Comparison of ENCODE assay signal across 11 cellular contexts in genomic region chr12:639566-639965, GRCh38. TPM values are rescaled to one million over a fixed set of nuclear protein-coding genes. Genes with fewer than 3 reads are reported as not detected.
DNase-seq lines count a peak whose midpoint lies in the region; TF ChIP-seq lines count a peak whose summit lies in the region.
"Had no signal": no experiment of that assay in that cellular context is flagged by ENCODE, and none has a peak within 500 bp of the region (broad histone marks: within the 10 kb centered on the region; RNA-seq: fewer than 3 reads in every experiment).

No MANE protein-coding gene starts in this region.

- no peak overlapping the region for H2AFZ ChIP-seq in neuronal stem cell (ENCODE audit: low read length)

- no peak overlapping the region for H2BK12ac ChIP-seq in neuronal stem cell (ENCODE audit: low read length)

- no peak overlapping the region for H3K18ac ChIP-seq in neuronal stem cell (ENCODE audit: low read length)

- H3K27ac ChIP-seq in BLaER1 treated with 17β-estradiol and CSF1 and Interleukin-3, amounts not matched to agents 10 nM and 100 nM: peak overlapping the region in 9 of 11 experiments; percentile 35 to 64 (median 61); a peak in 14 of 22 replicates
- no peak overlapping the region for H3K27ac ChIP-seq in neuronal stem cell (replicated peaks; ENCODE audit: low read length)
- H3K27ac ChIP-seq: brain microvascular endothelial cell had no signal

- no peaks in the 10 kb centered on the region for H3K27me3 Mint-ChIP-seq in activated naive CD8-positive, alpha-beta T cell

- H2BK15ac ChIP-seq in neuronal stem cell (ENCODE audit: low read length): no peak overlapping the region

- H3K4ac ChIP-seq in neuronal stem cell (ENCODE audit: low read length): peak overlapping the region; percentile 3

- H4K91ac ChIP-seq in neuronal stem cell (ENCODE audit: low read depth, low read length, poor library complexity): no peak overlapping the region

- H4K20me1 ChIP-seq in BLaER1 treated with 17β-estradiol and CSF1 and Interleukin-3, amounts not matched to agents 10 nM and 100 nM: no peaks in the 10 kb centered on the region

- CTCF ChIA-PET in GM10248 (lab: Yijun Ruan, JAX): interaction anchor here (0.6 to 1.5 kb wide), 5 partner anchors 27 to 176 kb away, joined by 3 read pairs; no protein-coding TSS in a partner anchor

- peak overlapping the region; percentile 18 for H3K4me3 Mint-ChIP-seq in activated naive CD8-positive, alpha-beta T cell

- no peaks in the 10 kb centered on the region for H3K36me3 ChIP-seq in BLaER1 treated with 17β-estradiol and CSF1 and Interleukin-3, amounts not matched to agents 10 nM and 100 nM
- no peaks in the 10 kb centered on the region for H3K36me3 ChIP-seq in neuronal stem cell (replicated peaks in 1 of 2; ENCODE audit: control insufficient read depth in 2 of 2, insufficient read depth in 2 of 2, low read length in 2 of 2)
- H3K36me3 ChIP-seq: brain microvascular endothelial cell had no signal

- H3K23ac ChIP-seq in neuronal stem cell (ENCODE audit: low read depth, low read length, poor library complexity): no peak overlapping the region

- H3K27ac Mint-ChIP-seq in activated naive CD8-positive, alpha-beta T cell: peak overlapping the region; percentile 90

- peaks cover 3% of the 10 kb centered on the region for H3K79me1 ChIP-seq in neuronal stem cell (ENCODE audit: low read depth, low read length)

- H3K27me3 ChIP-seq in BLaER1 treated with 17β-estradiol and CSF1 and Interleukin-3, amounts not matched to agents 10 nM and 100 nM: no peaks in the 10 kb centered on the region
- peaks cover 0 to 11% (median 0%) of the 10 kb centered on the region in 3 experiments for H3K27me3 ChIP-seq in neuronal stem cell (ENCODE audit: control insufficient read depth in 3 of 3, insufficient read depth in 3 of 3, low read depth in 1 of 3, low read length in 3 of 3)
- H3K27me3 ChIP-seq: brain microvascular endothelial cell had no signal

- no peak overlapping the region for H2AK5ac ChIP-seq in neuronal stem cell (ENCODE audit: low read depth, low read length)

- H3K4me1 Mint-ChIP-seq in activated naive CD8-positive, alpha-beta T cell (ENCODE audit: low read depth): peaks cover 46% of the 10 kb centered on the region

- H2BK120ac ChIP-seq in neuronal stem cell (ENCODE audit: low read depth, low read length): no peak overlapping the region

- no peak overlapping the region for H2BK5ac ChIP-seq in neuronal stem cell (ENCODE audit: low read length)

- H3K9ac ChIP-seq in BLaER1 treated with 17β-estradiol and CSF1 and Interleukin-3, amounts not matched to agents 10 nM and 100 nM: peak overlapping the region in 3 of 11 experiments; percentile 19 to 54 (median 27); a peak in 1 of 22 replicates
- H3K9ac ChIP-seq in neuronal stem cell (ENCODE audit: low read depth, low read length, poor library complexity): no peak overlapping the region

- POLR2A ChIA-PET in GM10248 (lab: Yijun Ruan, JAX): interaction anchor here (0.6 kb wide), 2 partner anchors 38 to 168 kb away, joined by 3 to 5 read pairs; no protein-coding TSS in a partner anchor

- peak overlapping the region in 10 of 11 experiments; percentile 1 to 97 (median 62); a peak in 16 of 22 replicates for H3K4me2 ChIP-seq in BLaER1 treated with 17β-estradiol and CSF1 and Interleukin-3, amounts not matched to agents 10 nM and 100 nM
- H3K4me2 ChIP-seq in neuronal stem cell (ENCODE audit: insufficient read depth, low read length, poor library complexity, severe bottlenecking): no peak overlapping the region

- H3K14ac ChIP-seq in neuronal stem cell (ENCODE audit: low read length): no peak overlapping the region

- peak; percentile 57 for DNase-seq in GM10248 (ENCODE audit: extremely low spot score)
- no peak for DNase-seq in neuronal stem cell (ENCODE audit: low spot score)
- no peak for DNase-seq in NCI-H226
- DNase-seq in NCI-H2081 (lab: John Stamatoyannopoulos, UW): no peak
- no peak for DNase-seq in NCI-H187 (lab: John Stamatoyannopoulos, UW)
- DNase-seq in NCI-H2029 treated with DMSO at 0.1 percent for 48 hours (lab: John Stamatoyannopoulos, UW): no peak
- DNase-seq: activated CD8-positive, alpha-beta memory T cell treated with anti-CD3 and anti-CD28 coated beads for 24 hours; brain microvascular endothelial cell; NCI-H1092 treated with DMSO at 0.1 percent for 48 hours had no signal

- H3K4me1 ChIP-seq in BLaER1 treated with 17β-estradiol and CSF1 and Interleukin-3, amounts not matched to agents 10 nM and 100 nM: peaks cover 47 to 90% (median 64%) of the 10 kb centered on the region in 10 experiments
- peaks cover 0 to 4% of the 10 kb centered on the region in 2 donors for H3K4me1 ChIP-seq in neuronal stem cell (ENCODE audit: control insufficient read depth in 2 of 2, insufficient read depth in 1 of 2, low read depth in 1 of 2, low read length in 2 of 2)

- no peak for TF ChIP-seq CTCF in GM10248 (IDR thresholded peaks at IDR 0.05; ENCODE audit: control extremely low read depth, extremely low read depth, low read depth, missing control alignments)

- H3K4me3 ChIP-seq in BLaER1 treated with 17β-estradiol and CSF1 and Interleukin-3, amounts not matched to agents 10 nM and 100 nM: no peak overlapping the region
- no peak overlapping the region for H3K4me3 ChIP-seq in neuronal stem cell (ENCODE audit: low read length in 2 of 2)

- no peaks in the 10 kb centered on the region for H3K9me3 Mint-ChIP-seq in activated naive CD8-positive, alpha-beta T cell (ENCODE audit: low read depth)

- H3K9me3 ChIP-seq in BLaER1 treated with 17β-estradiol and CSF1 and Interleukin-3, amounts not matched to agents 10 nM and 100 nM (replicated peaks in 1 of 11): no peaks in the 10 kb centered on the region
- H3K9me3 ChIP-seq in neuronal stem cell (replicated peaks in 1 of 2; ENCODE audit: control insufficient read depth in 2 of 2, insufficient read depth in 1 of 2, low read depth in 1 of 2, low read length in 2 of 2): no peaks in the 10 kb centered on the region

- H3K36me3 Mint-ChIP-seq in activated naive CD8-positive, alpha-beta T cell: no peaks in the 10 kb centered on the region

- WGBS in neuronal stem cell (ENCODE audit: extremely low coverage in 2 of 2, insufficient read length in 2 of 2, insufficient replicate concordance in 1 of 2), 2 donors: no CpG with 5 or more reads among the region's 5 CpGs

- no peak overlapping the region for H4K8ac ChIP-seq in neuronal stem cell (ENCODE audit: low read depth, low read length)

RNA-seq across cellular contexts. Expression of gene NINJ2, which starts 23.7 kb away (rescaled TPM):
- polyA plus RNA-seq in neuronal stem cell (2013, experiment 1 of 2): 0.52 TPM
- polyA plus RNA-seq in neuronal stem cell (2013, experiment 2 of 2): 0.42 TPM
